8 cellular contexts compared by ENCODE assay signal in genomic region chrX:51395807-51396728, GRCh38.
DNase-seq lines count a peak whose midpoint lies in the region; ATAC-seq and TF ChIP-seq lines count a peak whose summit lies in the region.

No MANE protein-coding gene starts in this region.

- WGBS in HUES64: 93% methylated on average over 50 of the region's 50 CpGs
- 71 to 83% methylated on average over 6 to 49 of the region's 50 CpGs for WGBS in endodermal cell (ENCODE audit: insufficient coverage in 1 of 2, insufficient read length in 1 of 2), 2 experiments

- no peaks in the 10 kb centered on the region for H3K4me1 Mint-ChIP-seq in endodermal cell

- H3K9me3 ChIP-seq in HUES64 (ENCODE audit: insufficient read depth, low read depth, low read length) (no peaks in the 10 kb centered on the region), endodermal cell (ENCODE audit: control insufficient read depth, low read length) (peaks cover 17% of the 10 kb centered on the region), thoracic aorta (no peaks in the 10 kb centered on the region)

- peak overlapping the region; percentile 63 for H3K4me3 Mint-ChIP-seq in endodermal cell

- H3K27ac ChIP-seq in HUES64 (ENCODE audit: low read depth, low read length) (no peak overlapping the region), endodermal cell (ENCODE audit: low read depth, low read length) (no peak overlapping the region), thoracic aorta (peak overlapping the region in 1 of 2 donors; percentile 61)

- H3K36me3 ChIP-seq in HUES64 (ENCODE audit: insufficient read depth, low read length) (no peaks in the 10 kb centered on the region), endodermal cell (ENCODE audit: control insufficient read depth, insufficient read depth, low read length) (no peaks in the 10 kb centered on the region), thoracic aorta (no peaks in the 10 kb centered on the region)

- ATAC-seq in omental fat pad (ENCODE audit: low FRiP score) (peak; percentile 80), thoracic aorta (ENCODE audit: insufficient number of reproducible peaks, low FRiP score, low read depth) (no peak)

- H3K4me1 ChIP-seq in HUES64 (ENCODE audit: insufficient read depth, low read length): no peaks in the 10 kb centered on the region
- no peaks in the 10 kb centered on the region for H3K4me1 ChIP-seq in endodermal cell (ENCODE audit: control insufficient read depth, insufficient read depth, low read length)
- H3K4me1 ChIP-seq in thoracic aorta (ENCODE audit: control insufficient read depth in 1 of 2, low read depth in 2 of 2): no peaks in the 10 kb centered on the region

- H3K9ac ChIP-seq in HUES64 (ENCODE audit: low read depth, low read length) (peak overlapping the region; percentile 58), endodermal cell (ENCODE audit: extremely low read depth, low read length, poor library complexity, severe bottlenecking) (no peak overlapping the region)

- H3K4me3 ChIP-seq in HUES64 (ENCODE audit: low read length): peak overlapping the region; percentile 59
- H3K4me3 ChIP-seq in endodermal cell (ENCODE audit: low read length): no peak overlapping the region
- H3K4me3 ChIP-seq in thoracic aorta: peak overlapping the region; percentile 77

- no peaks in the 10 kb centered on the region for H3K27me3 Mint-ChIP-seq in endodermal cell (ENCODE audit: insufficient read depth)

- H3K9me3 Mint-ChIP-seq in endodermal cell: peaks cover 44% of the 10 kb centered on the region

- peak; percentile 60 for TF ChIP-seq CTCF in endodermal cell (conservative IDR thresholded peaks at IDR 0.05)
- no peak for TF ChIP-seq CTCF in omental fat pad (IDR thresholded peaks at IDR 0.05)
- TF ChIP-seq CTCF in thoracic aorta (IDR thresholded peaks at IDR 0.05): peak; percentile 43

- no peaks in the 10 kb centered on the region for H3K36me3 Mint-ChIP-seq in endodermal cell (ENCODE audit: low read depth)

- peak overlapping the region; percentile 64 for H3K27ac Mint-ChIP-seq in endodermal cell

- H3K27me3 ChIP-seq in HUES64 (ENCODE audit: insufficient read depth, low read length) (no peaks in the 10 kb centered on the region; the same call in 1 of the 2 replicates), endodermal cell (ENCODE audit: control insufficient read depth, insufficient read depth, low read length, poor library complexity, severe bottlenecking) (no peaks in the 10 kb centered on the region), thoracic aorta (replicated peaks; ENCODE audit: insufficient read depth) (no peaks in the 10 kb centered on the region)

- peak; percentile 78 for DNase-seq in activated CD8-positive, alpha-beta memory T cell treated with anti-CD3 and anti-CD28 coated beads for 24 hours
- DNase-seq in endodermal cell: peak; percentile 69
- DNase-seq in omental fat pad (ENCODE audit: low spot score): no peak
- no peak for DNase-seq in thoracic aorta (ENCODE audit: low spot score)
- no peak for DNase-seq in GDM1 (lab: John Stamatoyannopoulos, UW)
- DNase-seq in NCI-H1048 (lab: John Stamatoyannopoulos, UW): no peak
- no peak for DNase-seq in NCI-H1092 treated with DMSO at 0.1 percent for 48 hours (lab: John Stamatoyannopoulos, UW)

Comparison
In these comparisons a context has a peak if more than half of its experiments do, and no peak if none do; other contexts are left out.
1. DNase-seq: peak in activated CD8-positive, alpha-beta memory T cell treated with anti-CD3 and anti-CD28 coated beads for 24 hours (single experiment) and endodermal cell (single experiment); none in omental fat pad (single experiment), thoracic aorta (single experiment), GDM1 (single experiment), NCI-H1048 (single experiment) and NCI-H1092 treated with DMSO at 0.1 percent for 48 hours (single experiment).
2. CTCF ChIP-seq: peak in endodermal cell (single experiment) and thoracic aorta (single experiment); none in omental fat pad (0 of 3).